ENCODE assay signal across 14 cellular contexts in genomic region chr2:86633094-86633740, GRCh38. TPM values are rescaled to one million over a fixed set of nuclear protein-coding genes. Genes with fewer than 3 reads are reported as not detected.
DNase-seq lines count a peak whose midpoint lies in the region; ATAC-seq and TF ChIP-seq lines count a peak whose summit lies in the region.
"Had no signal": no experiment of that assay in that cellular context is flagged by ENCODE, and none has a peak within 500 bp of the region (broad histone marks: within the 10 kb centered on the region; RNA-seq: fewer than 3 reads in every experiment).

No MANE protein-coding gene starts in this region.

- no peaks in the 10 kb centered on the region for H3K9me3 Mint-ChIP-seq in endodermal cell

- H3K9me3 ChIP-seq in endodermal cell (ENCODE audit: control insufficient read depth, low read length) = no peaks in the 10 kb centered on the region
- no peaks in the 10 kb centered on the region for H3K9me3 ChIP-seq in muscle layer of duodenum (ENCODE audit: control insufficient read depth in 1 of 2, low read length in 2 of 2)
- no peaks in the 10 kb centered on the region for H3K9me3 ChIP-seq in esophagus muscularis mucosa

- peaks cover 3% of the 10 kb centered on the region for H3K4me1 ChIP-seq in endodermal cell (ENCODE audit: control insufficient read depth, insufficient read depth, low read length)
- no peaks in the 10 kb centered on the region for H3K4me1 ChIP-seq in muscle layer of duodenum (ENCODE audit: control insufficient read depth in 1 of 2, insufficient read depth in 2 of 2, low read length in 2 of 2)
- peaks cover 0 to 7% (median 0%) of the 10 kb centered on the region in 4 donors for H3K4me1 ChIP-seq in esophagus muscularis mucosa
- H3K4me1 ChIP-seq: parathyroid adenoma had no signal

- peak overlapping the region; percentile 30 for H3K27ac Mint-ChIP-seq in endodermal cell
- H3K27ac Mint-ChIP-seq: activated CD8-positive, alpha-beta T cell treated with anti-CD3 and anti-CD28 coated beads, Interleukin-2, amount 10 ng/mL, durations not matched to agents 7 days and 5 days had no signal

- no peak overlapping the region for H3K4me3 Mint-ChIP-seq in endodermal cell
- H3K4me3 Mint-ChIP-seq: activated CD8-positive, alpha-beta T cell treated with anti-CD3 and anti-CD28 coated beads, Interleukin-2, amount 10 ng/mL, durations not matched to agents 7 days and 5 days had no signal

- no peaks in the 10 kb centered on the region for H3K27me3 ChIP-seq in endodermal cell (ENCODE audit: control insufficient read depth, insufficient read depth, low read length, poor library complexity, severe bottlenecking)
- H3K27me3 ChIP-seq in muscle layer of duodenum (ENCODE audit: low read depth, low read length) = no peaks in the 10 kb centered on the region
- no peaks in the 10 kb centered on the region for H3K27me3 ChIP-seq in esophagus muscularis mucosa

- H3K4me3 ChIP-seq in endodermal cell (ENCODE audit: low read length) = no peak overlapping the region
- no peak overlapping the region for H3K4me3 ChIP-seq in muscle layer of duodenum (ENCODE audit: low read depth in 1 of 2, low read length in 2 of 2)
- H3K4me3 ChIP-seq in esophagus muscularis mucosa = no peak overlapping the region
- H3K4me3 ChIP-seq: coronary artery had no signal

- H3K9ac ChIP-seq in endodermal cell (ENCODE audit: extremely low read depth, low read length, poor library complexity, severe bottlenecking) = no peak overlapping the region
- H3K9ac ChIP-seq: KMS-11, parathyroid adenoma had no signal

- DNase-seq in C1 segment of cervical spinal cord (lab: John Stamatoyannopoulos, UW) = peak in 9 of 14 donors; percentile 5 to 89 (median 24)
- peak; percentile 86 to 95 for DNase-seq in NCI-H446 (lab: John Stamatoyannopoulos, UW)
- no peak for DNase-seq in endodermal cell
- DNase-seq in sciatic nerve (ENCODE audit: low spot score) = no peak
- no peak for DNase-seq in esophagus muscularis mucosa (ENCODE audit: extremely low spot score)
- DNase-seq in AG08395 (ENCODE audit: low spot score) = no peak
- DNase-seq: activated CD8-positive, alpha-beta T cell treated with anti-CD3 and anti-CD28 coated beads, Interleukin-2, amount 10 ng/mL, durations not matched to agents 7 days and 5 days; NCI-H1417 had no signal

- TF ChIP-seq EP300 in esophagus muscularis mucosa (IDR thresholded peaks at IDR 0.05) = no peak

- H3K4me1 Mint-ChIP-seq in endodermal cell = peaks cover 21% of the 10 kb centered on the region

- ATAC-seq in sciatic nerve (no peak), HG02678 (IDR thresholded peaks at IDR 0.05; ENCODE audit: unreplicated experiment) (no peak)
- ATAC-seq: activated CD8-positive, alpha-beta T cell treated with anti-CD3 and anti-CD28 coated beads, Interleukin-2, amount 10 ng/mL, durations not matched to agents 7 days and 5 days had no signal

- H3K36me3 Mint-ChIP-seq in endodermal cell (ENCODE audit: low read depth) = no peaks in the 10 kb centered on the region

- TF ChIP-seq CTCF in endodermal cell (conservative IDR thresholded peaks at IDR 0.05) (no peak), esophagus muscularis mucosa (IDR thresholded peaks at IDR 0.05) (no peak)

- H3K27ac ChIP-seq in endodermal cell (ENCODE audit: low read depth, low read length) (no peak overlapping the region), muscle layer of duodenum (ENCODE audit: low read length) (peak overlapping the region; percentile 34), esophagus muscularis mucosa (replicated peaks in 1 of 4) (no peak overlapping the region)
- H3K27ac ChIP-seq: coronary artery, HL-60, KMS-11, parathyroid adenoma had no signal

- intact Hi-C loops in sciatic nerve (cut with DNase I) (no loop called here), esophagus muscularis mucosa (cut with DNase I) (no loop called here)

- H3K27me3 Mint-ChIP-seq in endodermal cell (ENCODE audit: insufficient read depth) = peaks cover 3% of the 10 kb centered on the region

- 88 to 92% methylated on average over 4 to 8 of the region's 8 CpGs for WGBS in endodermal cell (ENCODE audit: insufficient coverage in 1 of 2, insufficient read length in 1 of 2), 2 experiments
- WGBS in esophagus muscularis mucosa = 86% methylated on average over 7 of the region's 8 CpGs

- no peaks in the 10 kb centered on the region for H3K36me3 ChIP-seq in endodermal cell (ENCODE audit: control insufficient read depth, insufficient read depth, low read length)
- no peaks in the 10 kb centered on the region for H3K36me3 ChIP-seq in muscle layer of duodenum (ENCODE audit: control insufficient read depth in 1 of 2, insufficient read depth in 2 of 2, low read length in 2 of 2)
- H3K36me3 ChIP-seq in esophagus muscularis mucosa = no peaks in the 10 kb centered on the region

- no peak for TF ChIP-seq POLR2A in esophagus muscularis mucosa (IDR thresholded peaks at IDR 0.05; ENCODE audit: low read depth)

RNA-seq across cellular contexts. Expression of gene RNF103, which starts 9.6 kb away (rescaled TPM):
- total RNA-seq in endodermal cell (10 to 100 TPM; 11.9 to 17.9 TPM), sciatic nerve (62.2 TPM), esophagus muscularis mucosa (10 to 100 TPM; 36.9 to 60.4 (median 46.4) TPM)
- 15.1 TPM for polyA plus RNA-seq in endodermal cell (2013, experiment 1 of 2)
- polyA plus RNA-seq in endodermal cell (2013, experiment 2 of 2) = 15.7 TPM

Comparison
In these comparisons a context has a peak if more than half of its experiments do, and no peak if none do; other contexts are left out.
1. DNase-seq: peak in C1 segment of cervical spinal cord (9 of 14) and NCI-H446 (2 of 2); none in endodermal cell (single experiment), sciatic nerve (single experiment), esophagus muscularis mucosa (single experiment) and AG08395 (single experiment).